In genomic region chr7:79976711-79977020, GRCh38 we compare ENCODE assay signal across 8 cellular contexts.
A peak's percentile ranks its signal among the peaks of the same experiment; 100 is the strongest.
DNase-seq lines count a peak whose midpoint lies in the region; ATAC-seq and TF ChIP-seq lines count a peak whose summit lies in the region.
"Not testable (repeated sequence)": the region's sequence is repeated elsewhere in the genome, so short reads cannot be mapped to it uniquely, and the experiment has no call there.

No MANE protein-coding gene starts in this region.

- H3K27me3 ChIP-seq in DND-41 (ENCODE audit: insufficient read depth, low read length, poor library complexity); foreskin keratinocyte: not testable (repeated sequence)

- not testable (repeated sequence) for H4K20me1 ChIP-seq in DND-41 (ENCODE audit: insufficient read depth, low read length)

- not testable (repeated sequence) for H3K9me3 Mint-ChIP-seq in T-helper 1 cell treated with Interleukin-12 subunit alpha and Interleukin-12 subunit beta and Interleukin-4 antibody, amounts not matched to agents 30 μg/mL and 1 μg/mL, for 36 hours; activated CD8-positive, alpha-beta T cell treated with anti-CD3 and anti-CD28 coated beads for 36 hours; activated T-helper 1 cell treated with anti-CD3 and anti-CD28 coated beads, Interleukin-12 subunit alpha, Interleukin-12 subunit beta, Interleukin-2, Interleukin-4 antibody, amounts not matched to agents 30 ng/mL and 10 ng/mL and 1 ng/mL, durations not matched to agents 14 hours and 24 hours and 36 hours; activated naive CD8-positive, alpha-beta T cell (ENCODE audit: low read depth); stimulated activated naive CD8-positive, alpha-beta T cell treated with anti-CD3 and anti-CD28 coated beads, Interleukin-15, amount 100 ng/mL, for 72 hours
- peaks cover 14% of the 10 kb centered on the region for H3K9me3 Mint-ChIP-seq in nephron progenitor cell

- H3K27me3 Mint-ChIP-seq in T-helper 1 cell treated with Interleukin-12 subunit alpha and Interleukin-12 subunit beta and Interleukin-4 antibody, amounts not matched to agents 30 μg/mL and 1 μg/mL, for 36 hours (ENCODE audit: low read depth); activated CD8-positive, alpha-beta T cell treated with anti-CD3 and anti-CD28 coated beads for 36 hours; activated T-helper 1 cell treated with anti-CD3 and anti-CD28 coated beads, Interleukin-12 subunit alpha, Interleukin-12 subunit beta, Interleukin-2, Interleukin-4 antibody, amounts not matched to agents 30 ng/mL and 10 ng/mL and 1 ng/mL, durations not matched to agents 14 hours and 24 hours and 36 hours (ENCODE audit: insufficient read depth); activated naive CD8-positive, alpha-beta T cell; nephron progenitor cell (ENCODE audit: low read depth, poor library complexity); stimulated activated naive CD8-positive, alpha-beta T cell treated with anti-CD3 and anti-CD28 coated beads, Interleukin-15, amount 100 ng/mL, for 72 hours: not testable (repeated sequence)

- H3K36me3 ChIP-seq in DND-41 (ENCODE audit: insufficient read depth, low read length), result not testable (repeated sequence)

- POLR2A ChIA-PET in activated CD8-positive, alpha-beta T cell treated with anti-CD3 and anti-CD28 coated beads for 36 hours (lab: Charles Lee), result not testable (repeated sequence)

- not testable (repeated sequence) for H3K4me3 ChIP-seq in DND-41 (ENCODE audit: low read depth in 1 of 2, low read length in 2 of 2)

- DNase-seq in DND-41, result peak; percentile 67
- DNase-seq in activated CD8-positive, alpha-beta T cell treated with anti-CD3 and anti-CD28 coated beads for 36 hours, result peak; percentile 62
- DNase-seq in activated T-helper 1 cell treated with anti-CD3 and anti-CD28 coated beads, Interleukin-12 subunit alpha, Interleukin-12 subunit beta, Interleukin-2, Interleukin-4 antibody, amounts not matched to agents 30 ng/mL and 10 ng/mL and 1 ng/mL, durations not matched to agents 14 hours and 24 hours and 36 hours (ENCODE audit: low spot score); foreskin keratinocyte; nephron progenitor cell: not testable (repeated sequence)
- DNase-seq in stimulated activated naive CD8-positive, alpha-beta T cell treated with anti-CD3 and anti-CD28 coated beads, Interleukin-15, amount 100 ng/mL, for 72 hours, result peak; percentile 33 to 50

- not testable (repeated sequence) for H3K36me3 Mint-ChIP-seq in T-helper 1 cell treated with Interleukin-12 subunit alpha and Interleukin-12 subunit beta and Interleukin-4 antibody, amounts not matched to agents 30 μg/mL and 1 μg/mL, for 36 hours (ENCODE audit: low read depth); activated CD8-positive, alpha-beta T cell treated with anti-CD3 and anti-CD28 coated beads for 36 hours (ENCODE audit: low read depth); activated T-helper 1 cell treated with anti-CD3 and anti-CD28 coated beads, Interleukin-12 subunit alpha, Interleukin-12 subunit beta, Interleukin-2, Interleukin-4 antibody, amounts not matched to agents 30 ng/mL and 10 ng/mL and 1 ng/mL, durations not matched to agents 14 hours and 24 hours and 36 hours (ENCODE audit: low read depth); activated naive CD8-positive, alpha-beta T cell; nephron progenitor cell (ENCODE audit: low read depth)

- not testable (repeated sequence) for H3K9ac ChIP-seq in DND-41 (ENCODE audit: low read depth, low read length)

- H3K4me3 Mint-ChIP-seq in T-helper 1 cell treated with Interleukin-12 subunit alpha and Interleukin-12 subunit beta and Interleukin-4 antibody, amounts not matched to agents 30 μg/mL and 1 μg/mL, for 36 hours, result peak overlapping the region; percentile 44
- H3K4me3 Mint-ChIP-seq in activated CD8-positive, alpha-beta T cell treated with anti-CD3 and anti-CD28 coated beads for 36 hours, result peak overlapping the region; percentile 67
- peak overlapping the region; percentile 2 for H3K4me3 Mint-ChIP-seq in activated T-helper 1 cell treated with anti-CD3 and anti-CD28 coated beads, Interleukin-12 subunit alpha, Interleukin-12 subunit beta, Interleukin-2, Interleukin-4 antibody, amounts not matched to agents 30 ng/mL and 10 ng/mL and 1 ng/mL, durations not matched to agents 14 hours and 24 hours and 36 hours
- H3K4me3 Mint-ChIP-seq in activated naive CD8-positive, alpha-beta T cell, result peak overlapping the region; percentile 86
- not testable (repeated sequence) for H3K4me3 Mint-ChIP-seq in nephron progenitor cell
- H3K4me3 Mint-ChIP-seq in stimulated activated naive CD8-positive, alpha-beta T cell treated with anti-CD3 and anti-CD28 coated beads, Interleukin-15, amount 100 ng/mL, for 72 hours, result peak overlapping the region; percentile 70 to 72

- 0 out of 2 replicates have a peak overlapping the region, but pooled peaks have one; percentile 52 for H2AFZ ChIP-seq in DND-41 (ENCODE audit: low read depth, low read length)

- H3K9me3 ChIP-seq in DND-41 (ENCODE audit: insufficient read depth, low read length, severe bottlenecking), result not testable (repeated sequence)

- intact Hi-C loops in activated CD8-positive, alpha-beta T cell treated with anti-CD3 and anti-CD28 coated beads for 36 hours (cut with micrococcal nuclease); activated T-helper 1 cell treated with anti-CD3 and anti-CD28 coated beads, Interleukin-12 subunit alpha, Interleukin-12 subunit beta, Interleukin-2, Interleukin-4 antibody, amounts not matched to agents 30 ng/mL and 10 ng/mL and 1 ng/mL, durations not matched to agents 14 hours and 24 hours and 36 hours (cut with micrococcal nuclease): not testable (repeated sequence)

- CTCF ChIA-PET in activated CD8-positive, alpha-beta T cell treated with anti-CD3 and anti-CD28 coated beads for 36 hours (lab: Charles Lee), result not testable (repeated sequence)

- ATAC-seq in DND-41 (ENCODE audit: insufficient read depth, low read depth) (peak; percentile 75), foreskin keratinocyte (peak; percentile 42)
- ATAC-seq in activated CD8-positive, alpha-beta T cell treated with anti-CD3 and anti-CD28 coated beads for 36 hours, result peak; percentile 83
- peak; percentile 80 for ATAC-seq in stimulated activated naive CD8-positive, alpha-beta T cell treated with anti-CD3 and anti-CD28 coated beads, Interleukin-15, amount 100 ng/mL, for 72 hours

- H3K4me1 ChIP-seq in DND-41 (ENCODE audit: insufficient read depth, low read length), result peaks cover 10% of the 10 kb centered on the region
- not testable (repeated sequence) for H3K4me1 ChIP-seq in foreskin keratinocyte

- H3K27ac Mint-ChIP-seq in T-helper 1 cell treated with Interleukin-12 subunit alpha and Interleukin-12 subunit beta and Interleukin-4 antibody, amounts not matched to agents 30 μg/mL and 1 μg/mL, for 36 hours; activated T-helper 1 cell treated with anti-CD3 and anti-CD28 coated beads, Interleukin-12 subunit alpha, Interleukin-12 subunit beta, Interleukin-2, Interleukin-4 antibody, amounts not matched to agents 30 ng/mL and 10 ng/mL and 1 ng/mL, durations not matched to agents 14 hours and 24 hours and 36 hours: not testable (repeated sequence)
- peak overlapping the region; percentile 31 for H3K27ac Mint-ChIP-seq in activated CD8-positive, alpha-beta T cell treated with anti-CD3 and anti-CD28 coated beads for 36 hours
- peak overlapping the region; percentile 72 for H3K27ac Mint-ChIP-seq in activated naive CD8-positive, alpha-beta T cell
- peak overlapping the region; percentile 91 for H3K27ac Mint-ChIP-seq in nephron progenitor cell
- H3K27ac Mint-ChIP-seq in stimulated activated naive CD8-positive, alpha-beta T cell treated with anti-CD3 and anti-CD28 coated beads, Interleukin-15, amount 100 ng/mL, for 72 hours, result peak overlapping the region; percentile 34 to 92

- not testable (repeated sequence) for TF ChIP-seq CTCF in DND-41 (IDR thresholded peaks at IDR 0.05; ENCODE audit: borderline replicate concordance, extremely low read depth, low read length, poor library complexity, severe bottlenecking); activated CD8-positive, alpha-beta T cell treated with anti-CD3 and anti-CD28 coated beads for 36 hours (IDR thresholded peaks at IDR 0.05); foreskin keratinocyte (conservative IDR thresholded peaks at IDR 0.05); nephron progenitor cell (IDR thresholded peaks at IDR 0.05)

- not testable (repeated sequence) for H3K4me1 Mint-ChIP-seq in T-helper 1 cell treated with Interleukin-12 subunit alpha and Interleukin-12 subunit beta and Interleukin-4 antibody, amounts not matched to agents 30 μg/mL and 1 μg/mL, for 36 hours (ENCODE audit: low read depth); activated CD8-positive, alpha-beta T cell treated with anti-CD3 and anti-CD28 coated beads for 36 hours (ENCODE audit: low read depth); activated T-helper 1 cell treated with anti-CD3 and anti-CD28 coated beads, Interleukin-12 subunit alpha, Interleukin-12 subunit beta, Interleukin-2, Interleukin-4 antibody, amounts not matched to agents 30 ng/mL and 10 ng/mL and 1 ng/mL, durations not matched to agents 14 hours and 24 hours and 36 hours (ENCODE audit: low read depth); nephron progenitor cell
- peaks cover 16% of the 10 kb centered on the region for H3K4me1 Mint-ChIP-seq in activated naive CD8-positive, alpha-beta T cell (ENCODE audit: low read depth)
- peaks cover 13% of the 10 kb centered on the region for H3K4me1 Mint-ChIP-seq in stimulated activated naive CD8-positive, alpha-beta T cell treated with anti-CD3 and anti-CD28 coated beads, Interleukin-15, amount 100 ng/mL, for 72 hours

- H3K27ac ChIP-seq in DND-41 (ENCODE audit: low read length); foreskin keratinocyte: not testable (repeated sequence)

- H3K4me2 ChIP-seq in DND-41 (ENCODE audit: insufficient read depth, low read length), result not testable (repeated sequence)

- not testable (repeated sequence) for H3K79me2 ChIP-seq in DND-41 (ENCODE audit: insufficient read depth, low read length)
